ENCODE assay signal across 22 cellular contexts in genomic region chr12:100608776-100609175, GRCh38. TPM values are rescaled to one million over a fixed set of nuclear protein-coding genes. Genes with fewer than 3 reads are reported as not detected.
DNase-seq lines count a peak whose midpoint lies in the region; ATAC-seq and TF ChIP-seq lines count a peak whose summit lies in the region.
"Had no signal": no experiment of that assay in that cellular context is flagged by ENCODE, and none has a peak within 500 bp of the region (broad histone marks: within the 10 kb centered on the region; RNA-seq: fewer than 3 reads in every experiment).

No MANE protein-coding gene starts in this region.

- H3K4me2 ChIP-seq in osteoblast (ENCODE audit: insufficient read depth, low read length): no peak overlapping the region

- no peak for TF ChIP-seq CTCF in NB4 (IDR thresholded peaks at IDR 0.05; ENCODE audit: low read depth, low read length)
- no peak for TF ChIP-seq CTCF in osteoblast (IDR thresholded peaks at IDR 0.05; ENCODE audit: extremely low read depth, low read depth, low read length)

- no peaks in the 10 kb centered on the region for H3K9me3 ChIP-seq in osteoblast (ENCODE audit: low read depth, low read length)
- H3K9me3 ChIP-seq: Peyer's patch had no signal

- H2AFZ ChIP-seq in osteoblast (ENCODE audit: low read length): no peak overlapping the region
- H2AFZ ChIP-seq: parathyroid adenoma had no signal

- H3K4me3 ChIP-seq in NB4 (ENCODE audit: low read depth, low read length) (no peak overlapping the region), osteoblast (ENCODE audit: insufficient read depth, low read length) (no peak overlapping the region)
- H3K4me3 ChIP-seq: coronary artery, Peyer's patch, SK-N-MC had no signal

- H3K36me3 ChIP-seq in osteoblast (ENCODE audit: insufficient read depth, low read length): peaks cover 8% of the 10 kb centered on the region
- H3K36me3 ChIP-seq: Peyer's patch had no signal

- no peak for TF ChIP-seq POLR2A in NB4 (IDR thresholded peaks at IDR 0.05; ENCODE audit: extremely low read depth, insufficient read length)
- no peak for TF ChIP-seq POLR2A in GM18505 (IDR thresholded peaks at IDR 0.05; ENCODE audit: borderline replicate concordance, extremely low read depth, insufficient read depth, insufficient read length)

- H3K27me3 ChIP-seq in osteoblast (ENCODE audit: insufficient read depth, low read length): no peaks in the 10 kb centered on the region
- H3K27me3 ChIP-seq: Peyer's patch had no signal

- no peaks in the 10 kb centered on the region for H4K20me1 ChIP-seq in osteoblast (ENCODE audit: insufficient read depth, low read length)

- H3K79me2 ChIP-seq in osteoblast (ENCODE audit: insufficient read depth, low read length): peaks cover 28% of the 10 kb centered on the region
- H3K79me2 ChIP-seq: parathyroid adenoma had no signal

- no peak for ATAC-seq in GM18505 (IDR thresholded peaks at IDR 0.05; ENCODE audit: unreplicated experiment)
- ATAC-seq: stimulated activated naive B cell treated with anti-CD40 and anti-IgM and Interleukin-4, amounts not matched to agents 10 μg/mL and 1 μg/mL and 100 μg/mL, for 72 hours had no signal

- DNase-seq in CD1c-positive myeloid dendritic cell (ENCODE audit: extremely low spot score) (peak; percentile 69), NB4 (ENCODE audit: low read depth) (peak; percentile 6), UCSD-AML1 (lab: John Stamatoyannopoulos, UW; ENCODE audit: unreplicated experiment) (peak; percentile 13), myocyte (ENCODE audit: low read depth) (peak; percentile 66), osteoblast (ENCODE audit: insufficient read length, low spot score, missing footprints) (no peak), NCI-H748 treated with DMSO at 0.1 percent for 48 hours (lab: John Stamatoyannopoulos, UW) (no peak)
- no peak for DNase-seq in NK-92 treated with Interleukin-12 subunit alpha and Interleukin-12 subunit beta, amount 100 ng/mL, for 24 hours (lab: John Stamatoyannopoulos, UW)
- DNase-seq: activated CD4-positive, CD25-positive, alpha-beta regulatory T cell treated with anti-CD3 and anti-CD28 coated beads, Interleukin-2, amount 50 U/mL, for 72 hours; activated T-cell treated with anti-CD3 and anti-CD28 coated beads, Interleukin-2, amount 50 U/mL, for 1 hour; amniotic stem cell; CD4-positive, alpha-beta T cell; HCEC 1CT; IMR-90; MM.1S; NCI-H187 treated with DMSO at 0.1 percent for 48 hours; stimulated activated naive B cell treated with anti-CD40 and anti-IgM and Interleukin-4, amounts not matched to agents 10 μg/mL and 1 μg/mL and 100 μg/mL, for 72 hours; T1000 had no signal

- no peaks in the 10 kb centered on the region for H3K4me1 ChIP-seq in osteoblast (ENCODE audit: insufficient read depth, low read length)
- H3K4me1 ChIP-seq: parathyroid adenoma, Peyer's patch had no signal

- H3K27ac ChIP-seq in osteoblast (ENCODE audit: low read depth, low read length): no peak overlapping the region
- H3K27ac ChIP-seq: coronary artery, parathyroid adenoma, Peyer's patch, SK-N-MC had no signal

RNA-seq across cellular contexts. Expression of gene GAS2L3, which starts 35.3 kb away (rescaled TPM):
- 5.3 and 10.4 TPM in 2 replicates for total RNA-seq in myocyte
- 2.4 TPM for polyA plus RNA-seq in myocyte (2012)
- total RNA-seq in osteoblast: 29.3 and 33.3 TPM in 2 replicates

Comparison
In these comparisons a context has a peak if more than half of its experiments do, and no peak if none do; other contexts are left out.
1. DNase-seq: peak in CD1c-positive myeloid dendritic cell (single experiment), NB4 (single experiment), UCSD-AML1 (single experiment) and myocyte (single experiment); none in osteoblast (single experiment), NK-92 treated with Interleukin-12 subunit alpha and Interleukin-12 subunit beta, amount 100 ng/mL, for 24 hours (single experiment) and NCI-H748 treated with DMSO at 0.1 percent for 48 hours (single experiment).